ENCODE assay signal across 20 cellular contexts in the genomic region with DNA sequence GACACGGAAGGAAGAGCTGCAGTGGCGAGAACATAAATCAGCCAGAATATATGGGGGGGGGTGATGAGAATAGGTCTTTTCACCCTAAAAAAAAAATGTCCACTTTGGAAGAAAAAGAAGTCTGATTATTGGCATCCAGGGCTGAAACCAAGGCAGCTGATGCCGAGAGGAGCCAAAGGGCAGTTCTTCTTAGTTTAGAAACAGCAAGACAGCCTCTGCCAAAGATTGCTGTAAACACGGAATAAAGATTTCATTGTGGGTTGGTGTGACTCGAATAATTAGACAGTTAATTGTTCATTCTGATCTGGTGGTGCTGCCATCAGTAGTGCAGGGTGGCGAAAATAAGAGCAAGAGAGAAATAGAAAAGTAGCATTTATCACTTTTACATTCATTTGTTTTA. TPM values are rescaled to one million over a fixed set of nuclear protein-coding genes. Genes with fewer than 3 reads are reported as not detected.
DNase-seq lines count a peak whose midpoint lies in the region; ATAC-seq lines count a peak whose summit lies in the region.
"Had no signal": no experiment of that assay in that cellular context is flagged by ENCODE, and none has a peak within 500 bp of the region (broad histone marks: within the 10 kb centered on the region; RNA-seq: fewer than 3 reads in every experiment).

No MANE protein-coding gene starts in this region.

- no peak overlapping the region for H3K27ac ChIP-seq in GM23248
- H3K27ac ChIP-seq: A549 had no signal

- DNase-seq in GM23248 (no peak), cerebellar cortex (ENCODE audit: low spot score) (peak; percentile 30), inferior parietal cortex (ENCODE audit: extremely low spot score) (peak; percentile 88), putamen (ENCODE audit: low spot score) (peak; percentile 95), NCI-H2171 treated with DMSO at 0.1 percent for 48 hours (lab: John Stamatoyannopoulos, UW) (no peak), activated gamma-delta T cell treated with Interleukin-2 at 50 U/mL for 16 hours (no peak)
- DNase-seq: Caco-2, H9, NCI-H1092, NCI-H2081 treated with DMSO at 0.1 percent for 48 hours, NCI-H345, NCI-H526 treated with DMSO at 0.1 percent for 48 hours had no signal

- H4K20me1 ChIP-seq in GM23248 (ENCODE audit: insufficient read depth) = no peaks in the 10 kb centered on the region

- H3K4me3 ChIP-seq in GM23248 = no peak overlapping the region
- H3K4me3 ChIP-seq: A549 had no signal

- 0 out of 2 replicates have a peak, but pooled peaks cover 15% of the 10 kb centered on the region for H3F3A ChIP-seq in GM23248 (ENCODE audit: insufficient read depth)

- 58 to 62% methylated on average over 6 of the region's 6 CpGs for WGBS in GM23248 (ENCODE audit: low coverage in 1 of 2, low lambda C conversion rate in 2 of 2, missing lambda C conversion rate in 2 of 2), 2 experiments

- H3K36me3 ChIP-seq in GM23248 (ENCODE audit: low read depth) = no peaks in the 10 kb centered on the region

- peaks cover 11% of the 10 kb centered on the region for H3K4me1 ChIP-seq in GM23248 (ENCODE audit: insufficient read depth)
- H3K4me1 ChIP-seq: A549, Caco-2 had no signal

- in situ Hi-C loops in GM23248 (cut with MboI) = loop anchor here (25.0 kb wide), 1 partner anchor 801 kb away; no protein-coding TSS in a partner anchor

- ATAC-seq in GM19452 (IDR thresholded peaks at IDR 0.05; ENCODE audit: unreplicated experiment) (no peak), HG02610 (IDR thresholded peaks at IDR 0.05; ENCODE audit: unreplicated experiment) (no peak)
- ATAC-seq: A549 had no signal

- H2AFZ ChIP-seq in GM23248 = peak overlapping the region; percentile 80; the same call in 1 of the 2 replicates

- H3K9me3 ChIP-seq in GM23248 (ENCODE audit: low read depth) = no peaks in the 10 kb centered on the region
- H3K9me3 ChIP-seq: A549, Caco-2 had no signal

- no peaks in the 10 kb centered on the region for H3K79me2 ChIP-seq in GM23248 (ENCODE audit: insufficient read depth)

- H3K9ac ChIP-seq in GM23248 = no peak overlapping the region

- H3K9me2 ChIP-seq in GM23248 (ENCODE audit: insufficient read depth) = no peaks in the 10 kb centered on the region

- H3K4me2 ChIP-seq in GM23248 (ENCODE audit: unreplicated experiment) = no peak overlapping the region
- H3K4me2 ChIP-seq: A549 had no signal

- peaks cover 6% of the 10 kb centered on the region; the same call in 1 of the 2 replicates for H3K27me3 ChIP-seq in GM23248 (replicated peaks; ENCODE audit: insufficient read depth)

RNA-seq across cellular contexts. Expression of gene CDH20, which starts 3.5 kb away (rescaled TPM):
- not detected in 2 replicates for total RNA-seq in GM23248 (2014; rRNA removed; shearing (Covaris generic))
- polyA plus RNA-seq in GM23248 (2016; fragmentation: Nextera tagmentation; extraction: Ambion mirVana) = 0.13 TPM in 1 of 2 replicates, not detected in the other
- total RNA-seq: Caco-2, H9, HT-29, MCF 10A, OCI-LY7, RPMI7951 had no signal
- polyA plus RNA-seq: A549, CD14-positive monocyte had no signal

Comparison
In these comparisons a context has a peak if more than half of its experiments do, and no peak if none do; other contexts are left out.
1. DNase-seq: peak in cerebellar cortex (single experiment), inferior parietal cortex (single experiment) and putamen (single experiment); none in GM23248 (single experiment), NCI-H2171 treated with DMSO at 0.1 percent for 48 hours (single experiment) and activated gamma-delta T cell treated with Interleukin-2 at 50 U/mL for 16 hours (single experiment).